In the genomic region with DNA sequence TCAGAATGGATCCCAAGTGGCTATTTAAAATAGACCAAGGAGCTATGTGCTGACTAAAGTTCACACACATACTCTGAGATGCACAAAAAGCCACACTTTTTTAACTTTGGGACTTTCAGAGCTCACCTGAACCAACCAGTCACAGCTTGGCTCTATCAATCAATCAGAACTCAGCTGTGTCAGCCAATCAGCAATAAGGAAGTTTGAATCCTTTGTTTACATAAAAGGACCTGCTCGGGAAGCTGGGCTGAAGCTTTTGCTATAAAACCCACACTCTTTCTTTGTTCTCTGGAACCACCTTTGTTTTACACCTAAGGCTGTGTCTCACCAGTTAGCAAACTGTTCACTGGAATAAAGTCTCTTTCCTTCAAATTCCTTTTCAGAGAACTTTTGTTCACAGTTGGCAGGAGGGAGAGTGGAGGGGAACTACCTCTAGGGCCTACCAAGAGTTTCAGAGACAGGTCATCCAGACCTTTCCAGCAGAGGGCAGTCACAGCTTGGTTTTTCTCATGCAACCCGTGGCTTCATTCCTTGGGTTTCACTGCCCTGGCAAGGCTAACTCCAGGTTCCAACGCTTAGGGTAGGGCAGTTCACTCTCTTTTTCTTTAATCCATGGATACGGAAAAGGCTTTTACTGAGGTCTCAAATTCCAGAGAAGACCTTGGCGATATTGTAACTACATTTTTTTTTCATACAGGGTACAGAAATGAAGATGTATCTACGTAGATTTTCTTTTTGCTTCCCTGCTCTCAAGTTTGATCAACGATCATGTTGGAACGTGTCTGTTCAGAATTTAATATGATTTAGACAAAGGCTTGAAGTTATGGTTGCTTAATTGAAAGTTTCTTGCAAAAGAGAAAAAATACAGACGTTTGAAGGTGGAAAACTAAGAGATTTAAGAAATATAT, we compare ENCODE assay signal across 9 cellular contexts.
DNase-seq lines count a peak whose midpoint lies in the region; ATAC-seq, FAIRE-seq and TF ChIP-seq lines count a peak whose summit lies in the region.
"Had no signal": no experiment of that assay in that cellular context is flagged by ENCODE, and none has a peak within 500 bp of the region (broad histone marks: within the 10 kb centered on the region; RNA-seq: fewer than 3 reads in every experiment).

No MANE protein-coding gene starts in this region.

- peak; percentile 92 for FAIRE-seq in GM19239 (lab: Jason Lieb, UNC)

- DNase-seq in BJ (ENCODE audit: low read depth) (no peak), GM19239 (ENCODE audit: insufficient read length, low spot score) (peak; percentile 23), NCI-H526 (lab: John Stamatoyannopoulos, UW) (peak; percentile 36 to 84), lower lobe of right lung (peak; percentile 67)
- DNase-seq in activated CD4-positive, alpha-beta memory T cell treated with anti-CD3 and anti-CD28 coated beads for 36 hours, result peak; percentile 82
- DNase-seq in stimulated activated CD8-positive, alpha-beta memory T cell treated with anti-CD3 and anti-CD28 coated beads, Interleukin-12 subunit alpha, Interleukin-12 subunit beta, amount 100 ng/mL, for 1 hour (ENCODE audit: low read depth), result peak; percentile 64

- ATAC-seq in HG03442 (IDR thresholded peaks at IDR 0.05; ENCODE audit: unreplicated experiment), result peak; percentile 96
- ATAC-seq in lower lobe of right lung, result peak; percentile 94 to 97

- intact Hi-C loops in activated CD4-positive, alpha-beta memory T cell treated with anti-CD3 and anti-CD28 coated beads for 36 hours (cut with micrococcal nuclease), result loop anchor here (1.0 to 10.0 kb wide), 7 partner anchors 68 to 675 kb away; no protein-coding TSS in a partner anchor
- intact Hi-C loops in lower lobe of right lung (cut with DNase I), result loop anchor here (10.0 kb wide), 1 partner anchor 208 kb away; no protein-coding TSS in a partner anchor

- no peak overlapping the region for H3K27ac ChIP-seq in duodenal mucosa (ENCODE audit: low read depth, low read length)
- H3K27ac ChIP-seq in lower lobe of right lung, result no peak overlapping the region

- no peaks in the 10 kb centered on the region for H3K9me3 Mint-ChIP-seq in activated CD4-positive, alpha-beta memory T cell treated with anti-CD3 and anti-CD28 coated beads for 36 hours
- H3K9me3 Mint-ChIP-seq: IgD-negative memory B cell had no signal

- H3K36me3 ChIP-seq in BJ (ENCODE audit: control insufficient read depth, insufficient read depth, low read length) (no peaks in the 10 kb centered on the region), duodenal mucosa (ENCODE audit: control insufficient read depth in 1 of 2, insufficient read depth in 2 of 2, low read length in 2 of 2) (no peaks in the 10 kb centered on the region), lower lobe of right lung (no peaks in the 10 kb centered on the region)

- H3K4me3 Mint-ChIP-seq in activated CD4-positive, alpha-beta memory T cell treated with anti-CD3 and anti-CD28 coated beads for 36 hours, result peak overlapping the region; percentile 57
- H3K4me3 Mint-ChIP-seq: IgD-negative memory B cell had no signal

- H3K27me3 ChIP-seq in BJ (ENCODE audit: control insufficient read depth, insufficient read depth, low read length) (no peaks in the 10 kb centered on the region), duodenal mucosa (ENCODE audit: control insufficient read depth in 1 of 2, insufficient read depth in 2 of 2, low read length in 2 of 2) (no peaks in the 10 kb centered on the region), lower lobe of right lung (ENCODE audit: low read depth) (no peaks in the 10 kb centered on the region)

- H3K36me3 Mint-ChIP-seq in activated CD4-positive, alpha-beta memory T cell treated with anti-CD3 and anti-CD28 coated beads for 36 hours, result no peaks in the 10 kb centered on the region
- H3K36me3 Mint-ChIP-seq: IgD-negative memory B cell had no signal

- POLR2A ChIA-PET in BJ (lab: Charles Lee), result no interaction called here
- POLR2A ChIA-PET in activated CD4-positive, alpha-beta memory T cell treated with anti-CD3 and anti-CD28 coated beads for 36 hours (lab: Charles Lee), result no interaction called here

- H3K27ac Mint-ChIP-seq in activated CD4-positive, alpha-beta memory T cell treated with anti-CD3 and anti-CD28 coated beads for 36 hours, result no peak overlapping the region
- H3K27ac Mint-ChIP-seq: IgD-negative memory B cell had no signal

- no peaks in the 10 kb centered on the region for H3K9me3 ChIP-seq in duodenal mucosa (ENCODE audit: control insufficient read depth in 1 of 2, low read length in 2 of 2)
- no peaks in the 10 kb centered on the region for H3K9me3 ChIP-seq in lower lobe of right lung

- no peak overlapping the region for H3K9ac ChIP-seq in duodenal mucosa (ENCODE audit: low read depth in 1 of 2, low read length in 2 of 2)

- peaks cover 16% of the 10 kb centered on the region for H3K4me1 Mint-ChIP-seq in activated CD4-positive, alpha-beta memory T cell treated with anti-CD3 and anti-CD28 coated beads for 36 hours (ENCODE audit: low read depth)

- no peak overlapping the region for H3K4me3 ChIP-seq in BJ (ENCODE audit: low read depth, low read length)
- peak overlapping the region; percentile 4 to 26 for H3K4me3 ChIP-seq in duodenal mucosa (ENCODE audit: low read depth in 1 of 2, low read length in 2 of 2)
- no peak overlapping the region for H3K4me3 ChIP-seq in lower lobe of right lung

- TF ChIP-seq CTCF in BJ (IDR thresholded peaks at IDR 0.05; ENCODE audit: insufficient read depth, low read depth, low read length) (peak; percentile 80), lower lobe of right lung (IDR thresholded peaks at IDR 0.05) (peak; percentile 78)

- peaks cover 2% of the 10 kb centered on the region for H3K27me3 Mint-ChIP-seq in activated CD4-positive, alpha-beta memory T cell treated with anti-CD3 and anti-CD28 coated beads for 36 hours

- CTCF ChIA-PET in BJ (lab: Yijun Ruan, JAX), result interaction anchor here (0.6 to 4.7 kb wide), 30 partner anchors 10 to 1067 kb away, joined by 3 to 39 read pairs (median 4); no protein-coding TSS in a partner anchor
- CTCF ChIA-PET in activated CD4-positive, alpha-beta memory T cell treated with anti-CD3 and anti-CD28 coated beads for 36 hours (lab: Charles Lee), result interaction anchor here (0.6 to 4.7 kb wide), 54 partner anchors 9 to 676 kb away, joined by 3 to 76 read pairs (median 4); a partner anchor contains a TSS

- H3K4me1 ChIP-seq in duodenal mucosa (ENCODE audit: control insufficient read depth in 1 of 2, insufficient read depth in 2 of 2, low read length in 2 of 2) (no peaks in the 10 kb centered on the region), lower lobe of right lung (no peaks in the 10 kb centered on the region)

Comparison
In these comparisons a context has a peak if more than half of its experiments do, and no peak if none do; other contexts are left out.
1. H3K4me3 ChIP-seq: peak in duodenal mucosa (2 of 2); none in BJ (single experiment) and lower lobe of right lung (single experiment).